17 cellular contexts compared by ENCODE assay signal in the genomic region with DNA sequence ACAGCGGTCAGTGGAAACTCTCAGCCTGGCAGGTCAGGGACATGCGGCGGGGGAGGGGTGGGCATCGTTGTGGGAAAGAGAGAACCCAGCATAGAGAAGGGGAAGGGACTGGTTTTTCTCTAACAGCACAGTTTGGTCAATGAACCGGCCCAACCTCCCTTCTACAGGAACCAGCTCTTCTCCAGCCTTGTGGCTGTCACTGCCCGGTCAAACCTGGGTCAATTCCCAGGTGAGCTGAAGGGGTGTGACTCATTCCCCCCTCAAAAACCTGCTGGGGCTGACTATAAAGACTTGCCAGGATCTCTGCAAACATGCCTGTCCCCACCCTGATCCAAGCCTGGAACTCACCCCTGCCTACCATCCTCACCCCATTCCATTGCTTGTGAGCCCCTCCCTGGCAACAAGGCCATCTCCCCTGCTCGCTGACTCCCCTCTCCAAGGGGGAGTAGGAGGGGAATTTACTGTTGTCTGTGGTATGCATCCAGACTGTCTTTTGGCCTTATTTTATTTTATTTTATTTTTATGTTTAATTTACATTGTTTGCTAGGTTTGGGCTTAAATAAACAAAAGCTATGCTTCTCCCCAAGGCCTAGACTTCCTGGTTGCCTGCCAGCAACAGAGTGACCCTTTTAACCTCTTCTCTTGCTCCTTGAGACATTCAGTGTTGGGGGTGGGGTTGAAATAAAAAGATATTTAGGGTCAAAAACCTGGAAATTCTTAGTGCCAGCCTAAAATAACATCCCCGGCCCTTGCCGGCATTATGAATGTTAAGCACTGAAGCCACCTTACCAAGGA. TPM values are rescaled to one million over a fixed set of nuclear protein-coding genes. Genes with fewer than 3 reads are reported as not detected.
DNase-seq lines count a peak whose midpoint lies in the region; TF ChIP-seq lines count a peak whose summit lies in the region.
"Had no signal": no experiment of that assay in that cellular context is flagged by ENCODE, and none has a peak within 500 bp of the region (broad histone marks: within the 10 kb centered on the region; RNA-seq: fewer than 3 reads in every experiment).

No MANE protein-coding gene starts in this region.

- peaks cover 0 to 4% of the 10 kb centered on the region in 2 donors for H3K4me1 ChIP-seq in breast epithelium

- H3K36me3 ChIP-seq in breast epithelium = no peaks in the 10 kb centered on the region
- H3K36me3 ChIP-seq: tibial nerve had no signal

- H3K27me3 ChIP-seq in breast epithelium = peaks cover 0 to 46% of the 10 kb centered on the region in 2 donors
- H3K27me3 ChIP-seq: tibial nerve had no signal

- TF ChIP-seq POLR2A in breast epithelium (IDR thresholded peaks at IDR 0.05) = no peak

- H3K9me3 ChIP-seq in breast epithelium = no peaks in the 10 kb centered on the region
- H3K9me3 ChIP-seq: tibial nerve had no signal

- H3K27ac ChIP-seq in breast epithelium (peak overlapping the region; percentile 10 to 80), substantia nigra (ENCODE audit: low read depth, low read length, poor library complexity, severe bottlenecking) (peak overlapping the region; percentile 45)
- H3K27ac ChIP-seq: parathyroid adenoma had no signal

- TF ChIP-seq CTCF in breast epithelium (IDR thresholded peaks at IDR 0.05) = no peak

- intact Hi-C loops in breast epithelium (cut with DNase I; ENCODE audit: low total_unique reads) = no loop called here

- no peak overlapping the region for H3K4me3 ChIP-seq in breast epithelium
- H3K4me3 ChIP-seq: tibial nerve had no signal

- peak; percentile 58 for DNase-seq in HPDE6-E6E7 (ENCODE audit: extremely low spot score)
- DNase-seq in breast epithelium (ENCODE audit: low spot score in 2 of 2) = no peak
- DNase-seq in kidney tubule cell (ENCODE audit: low spot score) = peak; percentile 40
- DNase-seq in substantia nigra (lab: John Stamatoyannopoulos, UW) = peak in 1 of 49 donors; percentile 8
- no peak for DNase-seq in retina
- DNase-seq in effector CD4-positive, alpha-beta T cell = no peak
- DNase-seq in NCI-H1930 (lab: John Stamatoyannopoulos, UW) = no peak
- no peak for DNase-seq in NAMALWA (ENCODE audit: low spot score)
- DNase-seq: foreskin melanocyte, Kasumi-1, NCI-H2029 treated with DMSO at 0.1 percent for 48 hours, NCI-H774, T-cell had no signal

RNA-seq across cellular contexts. Expression of gene TSC22D3, which starts 49.6 kb away (rescaled TPM):
- 1,000 to 10,000 TPM in 1 of 3 donors, 100 to 1,000 TPM in 2; 606 to 1,046 (median 681) TPM for total RNA-seq in breast epithelium

RNA-seq across cellular contexts. Expression of gene NCBP2L, which starts 51.6 kb away (rescaled TPM):
- total RNA-seq in breast epithelium = not detected
- total RNA-seq: activated CD8-positive, alpha-beta memory T cell treated with anti-CD3 and anti-CD28 coated beads for 36 hours; B cell; T-cell; tibial nerve had no signal

Comparison
In these comparisons a context has a peak if more than half of its experiments do, and no peak if none do; other contexts are left out.
1. DNase-seq: peak in HPDE6-E6E7 (single experiment) and kidney tubule cell (single experiment); none in breast epithelium (0 of 2), retina (single experiment), effector CD4-positive, alpha-beta T cell (single experiment), NCI-H1930 (0 of 2) and NAMALWA (single experiment).